Comparison of ENCODE assay signal across 8 cellular contexts in the genomic region with DNA sequence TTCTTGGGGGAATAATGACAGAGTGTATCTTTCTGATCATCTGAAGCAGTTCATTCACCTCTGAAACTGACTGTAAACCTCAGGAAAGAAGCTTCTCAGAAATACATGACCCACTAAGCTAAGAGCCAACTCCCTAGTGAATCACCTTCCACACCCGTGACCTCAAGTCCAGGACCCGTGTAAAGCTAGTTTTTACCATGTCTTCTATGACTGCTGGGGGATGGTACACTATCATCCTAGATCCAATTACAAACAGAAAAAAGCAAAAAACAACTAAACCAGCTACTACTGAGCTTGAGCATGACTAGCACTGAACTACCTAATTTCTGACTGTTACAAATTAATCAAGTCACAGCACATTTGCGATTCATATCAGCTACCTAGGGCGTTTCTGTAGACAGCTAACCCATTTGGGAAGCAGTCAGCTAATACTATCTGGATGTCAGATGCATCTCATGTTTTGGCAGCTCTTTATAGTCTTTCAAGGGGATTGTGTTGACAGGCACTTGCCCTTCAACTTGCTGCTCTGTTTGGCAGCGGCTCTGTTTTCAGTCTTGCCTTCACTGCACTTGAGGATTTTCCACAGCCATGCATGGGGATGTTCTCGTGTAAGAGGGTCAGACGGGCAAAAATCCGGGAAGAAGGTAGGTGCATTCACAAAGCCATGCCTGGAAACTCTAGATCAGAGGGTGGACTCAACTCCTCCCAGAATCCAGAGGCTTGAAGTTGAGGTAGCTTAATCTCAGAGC.
A peak's percentile ranks its signal among the peaks of the same experiment; 100 is the strongest.
DNase-seq lines count a peak whose midpoint lies in the region; ATAC-seq and TF ChIP-seq lines count a peak whose summit lies in the region.
"Not testable (repeated sequence)": the region's sequence is repeated elsewhere in the genome, so short reads cannot be mapped to it uniquely, and the experiment has no call there.

No MANE protein-coding gene starts in this region.

- peaks cover 10% of the 10 kb centered on the region for H3K36me3 Mint-ChIP-seq in activated T-helper 1 cell treated with anti-CD3 and anti-CD28 coated beads, Interleukin-12 subunit alpha, Interleukin-12 subunit beta, Interleukin-2, Interleukin-4 antibody, amounts not matched to agents 30 ng/mL and 10 ng/mL and 1 ng/mL, durations not matched to agents 14 hours and 24 hours and 36 hours (ENCODE audit: low read depth)
- peaks cover 17% of the 10 kb centered on the region for H3K36me3 Mint-ChIP-seq in stimulated activated effector memory CD8-positive, alpha-beta T cell treated with anti-CD3 and anti-CD28 coated beads, Interleukin-12 subunit alpha, Interleukin-12 subunit beta, amount 100 ng/mL, for 72 hours

- not testable (repeated sequence) for H3F3A ChIP-seq in SK-N-SH (replicated peaks; ENCODE audit: insufficient read depth)

- H2AFZ ChIP-seq in HCT116 (ENCODE audit: low read depth, low read length, poor library complexity, severe bottlenecking), result not testable (repeated sequence)
- H2AFZ ChIP-seq in SK-N-SH (ENCODE audit: low read depth), result 0 out of 2 replicates have a peak overlapping the region, but pooled peaks have one; percentile 63

- ATAC-seq in HCT116, result peak; percentile 49
- peak; percentile 9 for ATAC-seq in lung (ENCODE audit: insufficient read depth, low FRiP score)
- ATAC-seq in stimulated activated effector memory CD8-positive, alpha-beta T cell treated with anti-CD3 and anti-CD28 coated beads, Interleukin-12 subunit alpha, Interleukin-12 subunit beta, amount 100 ng/mL, for 72 hours, result peak; percentile 84

- not testable (repeated sequence) for TF ChIP-seq POLR2A in HCT116 (IDR thresholded peaks at IDR 0.05; ENCODE audit: borderline replicate concordance, extremely low read depth, insufficient read depth, insufficient read length)

- not testable (repeated sequence) for H3K36me3 ChIP-seq in HCT116 (ENCODE audit: control insufficient read depth in 1 of 2, insufficient read depth in 2 of 2, low read length in 2 of 2); SK-N-SH (replicated peaks in 1 of 2; ENCODE audit: control insufficient read depth in 1 of 2, insufficient read depth in 2 of 2, low read length in 1 of 2); lung (ENCODE audit: control insufficient read depth in 2 of 2, insufficient read depth in 2 of 2, low read length in 2 of 2)

- POLR2A ChIA-PET in AG04450 (lab: Yijun Ruan, JAX); HCT116 (lab: Charles Lee); SK-N-SH (lab: Yijun Ruan, JAX): not testable (repeated sequence)

- H3K4me1 Mint-ChIP-seq in activated T-helper 1 cell treated with anti-CD3 and anti-CD28 coated beads, Interleukin-12 subunit alpha, Interleukin-12 subunit beta, Interleukin-2, Interleukin-4 antibody, amounts not matched to agents 30 ng/mL and 10 ng/mL and 1 ng/mL, durations not matched to agents 14 hours and 24 hours and 36 hours (ENCODE audit: low read depth), result peaks cover 42% of the 10 kb centered on the region
- peaks cover 40% of the 10 kb centered on the region for H3K4me1 Mint-ChIP-seq in stimulated activated effector memory CD8-positive, alpha-beta T cell treated with anti-CD3 and anti-CD28 coated beads, Interleukin-12 subunit alpha, Interleukin-12 subunit beta, amount 100 ng/mL, for 72 hours

- not testable (repeated sequence) for TF ChIP-seq CTCF in AG04450 (IDR thresholded peaks at IDR 0.05; ENCODE audit: low read depth, low read length); HCT116 (IDR thresholded peaks at IDR 0.05 in 2 of 3, conservative IDR thresholded peaks at IDR 0.05 in 1 of 3; ENCODE audit: borderline replicate concordance in 1 of 3, insufficient read depth in 1 of 3, low read depth in 2 of 3, low read length in 2 of 3); SK-N-SH (IDR thresholded peaks at IDR 0.05); cardiac fibroblast (IDR thresholded peaks at IDR 0.05; ENCODE audit: low read depth, low read length); fibroblast of pulmonary artery (IDR thresholded peaks at IDR 0.05; ENCODE audit: low read length, missing control alignments); lung (IDR thresholded peaks at IDR 0.05; ENCODE audit: control extremely low read depth, extremely low read depth)

- CTCF ChIA-PET in AG04450 (lab: Charles Lee); HCT116 (lab: Charles Lee); SK-N-SH (lab: Yijun Ruan, JAX): not testable (repeated sequence)

- not testable (repeated sequence) for H4K20me1 ChIP-seq in HCT116 (ENCODE audit: insufficient read depth); SK-N-SH (ENCODE audit: insufficient read depth)

- H3K9ac ChIP-seq in HCT116 (ENCODE audit: low read length), result not testable (repeated sequence)
- peak overlapping the region; percentile 4; the same call in 1 of the 2 replicates for H3K9ac ChIP-seq in SK-N-SH

- not testable (repeated sequence) for H3K9me3 Mint-ChIP-seq in activated T-helper 1 cell treated with anti-CD3 and anti-CD28 coated beads, Interleukin-12 subunit alpha, Interleukin-12 subunit beta, Interleukin-2, Interleukin-4 antibody, amounts not matched to agents 30 ng/mL and 10 ng/mL and 1 ng/mL, durations not matched to agents 14 hours and 24 hours and 36 hours; stimulated activated effector memory CD8-positive, alpha-beta T cell treated with anti-CD3 and anti-CD28 coated beads, Interleukin-12 subunit alpha, Interleukin-12 subunit beta, amount 100 ng/mL, for 72 hours

- H3K27ac ChIP-seq in AG04450 (ENCODE audit: low read depth, low read length), result peak overlapping the region; percentile 81
- not testable (repeated sequence) for H3K27ac ChIP-seq in HCT116 (ENCODE audit: low read depth, low read length); lung (ENCODE audit: low read depth in 1 of 2, low read length in 1 of 2)
- peak overlapping the region; percentile 73 to 92 for H3K27ac ChIP-seq in SK-N-SH (ENCODE audit: low read depth in 2 of 2, low read length in 1 of 2)

- not testable (repeated sequence) for H3K79me2 ChIP-seq in HCT116 (ENCODE audit: insufficient read depth, low read length); SK-N-SH (ENCODE audit: insufficient read depth)

- H3K4me1 ChIP-seq in HCT116 (ENCODE audit: control insufficient read depth in 1 of 2, insufficient read depth in 2 of 2, low read length in 2 of 2) (peaks cover 0 to 20% of the 10 kb centered on the region in 2 experiments; a peak in 2 of 4 replicates), SK-N-SH (ENCODE audit: control insufficient read depth in 1 of 2, insufficient read depth in 2 of 2, low read depth in 1 of 2, low read length in 1 of 2) (peaks cover 15 to 18% of the 10 kb centered on the region in 2 experiments; a peak in 3 of 4 replicates)
- H3K4me1 ChIP-seq in lung (ENCODE audit: control insufficient read depth in 2 of 2, insufficient read depth in 2 of 2, low read length in 2 of 2), result not testable (repeated sequence)

- H3K4me3 ChIP-seq in AG04450 (ENCODE audit: low read depth, low read length); HCT116 (replicated peaks in 1 of 2; ENCODE audit: low read depth in 1 of 2, low read length in 2 of 2); cardiac fibroblast (replicated peaks in 1 of 2; ENCODE audit: low read depth in 2 of 2, low read length in 2 of 2); fibroblast of pulmonary artery (replicated peaks; ENCODE audit: low read depth, low read length); lung: not testable (repeated sequence)
- H3K4me3 ChIP-seq in SK-N-SH (ENCODE audit: low read depth in 2 of 2, low read length in 1 of 2), result 0 out of 4 replicates have a peak overlapping the region, but pooled peaks of 1 of the 2 experiments have one; percentile 10

- not testable (repeated sequence) for TF ChIP-seq RAD21 in HCT116 (IDR thresholded peaks at IDR 0.05; ENCODE audit: low read depth); SK-N-SH (IDR thresholded peaks at IDR 0.05; ENCODE audit: low read length)

- peak overlapping the region; percentile 19; the same call in 1 of the 2 replicates for H3K4me2 ChIP-seq in HCT116 (ENCODE audit: low read length)
- peak overlapping the region; percentile 59 for H3K4me2 ChIP-seq in SK-N-SH

- WGBS in SK-N-SH (ENCODE audit: low lambda C conversion rate), result 28% methylated on average over 5 of the region's 8 CpGs
- 65 to 80% methylated on average over 6 of the region's 8 CpGs for WGBS in lung, 2 donors

- peak overlapping the region; percentile 52 for H3K4me3 Mint-ChIP-seq in activated T-helper 1 cell treated with anti-CD3 and anti-CD28 coated beads, Interleukin-12 subunit alpha, Interleukin-12 subunit beta, Interleukin-2, Interleukin-4 antibody, amounts not matched to agents 30 ng/mL and 10 ng/mL and 1 ng/mL, durations not matched to agents 14 hours and 24 hours and 36 hours
- peak overlapping the region; percentile 48 for H3K4me3 Mint-ChIP-seq in stimulated activated effector memory CD8-positive, alpha-beta T cell treated with anti-CD3 and anti-CD28 coated beads, Interleukin-12 subunit alpha, Interleukin-12 subunit beta, amount 100 ng/mL, for 72 hours

- intact Hi-C loops in HCT116 (cut with micrococcal nuclease); activated T-helper 1 cell treated with anti-CD3 and anti-CD28 coated beads, Interleukin-12 subunit alpha, Interleukin-12 subunit beta, Interleukin-2, Interleukin-4 antibody, amounts not matched to agents 30 ng/mL and 10 ng/mL and 1 ng/mL, durations not matched to agents 14 hours and 24 hours and 36 hours (cut with micrococcal nuclease): not testable (repeated sequence)

- H3K27ac Mint-ChIP-seq in activated T-helper 1 cell treated with anti-CD3 and anti-CD28 coated beads, Interleukin-12 subunit alpha, Interleukin-12 subunit beta, Interleukin-2, Interleukin-4 antibody, amounts not matched to agents 30 ng/mL and 10 ng/mL and 1 ng/mL, durations not matched to agents 14 hours and 24 hours and 36 hours, result peak overlapping the region; percentile 85
- H3K27ac Mint-ChIP-seq in stimulated activated effector memory CD8-positive, alpha-beta T cell treated with anti-CD3 and anti-CD28 coated beads, Interleukin-12 subunit alpha, Interleukin-12 subunit beta, amount 100 ng/mL, for 72 hours, result not testable (repeated sequence)

- BruUV-seq in HCT116 (replicated peaks; lab: Mats Ljungman, UMichigan), result not testable (repeated sequence)

- DNase-seq in AG04450 (ENCODE audit: low read depth, low spot score); HCT116 (ENCODE audit: low read depth, low spot score); SK-N-SH; activated T-helper 1 cell treated with anti-CD3 and anti-CD28 coated beads, Interleukin-12 subunit alpha, Interleukin-12 subunit beta, Interleukin-2, Interleukin-4 antibody, amounts not matched to agents 30 ng/mL and 10 ng/mL and 1 ng/mL, durations not matched to agents 14 hours and 24 hours and 36 hours (ENCODE audit: low spot score); lung (ENCODE audit: low spot score); stimulated activated effector memory CD8-positive, alpha-beta T cell treated with anti-CD3 and anti-CD28 coated beads, Interleukin-12 subunit alpha, Interleukin-12 subunit beta, amount 100 ng/mL, for 72 hours (ENCODE audit: low spot score in 2 of 2): not testable (repeated sequence)
- DNase-seq in cardiac fibroblast (ENCODE audit: low read depth in 2 of 2) (peak; percentile 17 to 26), fibroblast of pulmonary artery (ENCODE audit: low read depth) (peak; percentile 7)

- not testable (repeated sequence) for H3K27me3 ChIP-seq in AG04450 (ENCODE audit: control insufficient read depth, insufficient read depth, low read length); HCT116 (ENCODE audit: insufficient read depth, low read length); SK-N-SH (ENCODE audit: insufficient read depth); lung (ENCODE audit: control insufficient read depth, insufficient read depth)

- RAD21 ChIA-PET in HCT116 (lab: Charles Lee; ENCODE audit: low non-redundant PET in 1 of 2, low total read pairs in 2 of 2, uncharacterized antibody in 2 of 2, unreplicated experiment in 2 of 2), result not testable (repeated sequence)

- not testable (repeated sequence) for H3K27me3 Mint-ChIP-seq in activated T-helper 1 cell treated with anti-CD3 and anti-CD28 coated beads, Interleukin-12 subunit alpha, Interleukin-12 subunit beta, Interleukin-2, Interleukin-4 antibody, amounts not matched to agents 30 ng/mL and 10 ng/mL and 1 ng/mL, durations not matched to agents 14 hours and 24 hours and 36 hours (ENCODE audit: insufficient read depth)

- TF ChIP-seq EP300 in SK-N-SH (IDR thresholded peaks at IDR 0.05; ENCODE audit: borderline replicate concordance in 1 of 2, low read depth in 1 of 2, low read length in 1 of 2), result 0 out of 4 replicates have a peak, but pooled peaks of 1 of the 2 experiments have one; percentile 15

- H3K9me3 ChIP-seq in AG04450 (ENCODE audit: control insufficient read depth, insufficient read depth, low read length); HCT116 (ENCODE audit: control insufficient read depth in 1 of 2, insufficient read depth in 1 of 2, low read depth in 1 of 2, low read length in 2 of 2); SK-N-SH; lung (ENCODE audit: control insufficient read depth in 2 of 2, insufficient read depth in 1 of 2, low read length in 1 of 2): not testable (repeated sequence)

- H3K9me2 ChIP-seq in HCT116 (ENCODE audit: insufficient read depth); SK-N-SH: not testable (repeated sequence)

Comparison
In these comparisons a context has a peak if more than half of its experiments do, and no peak if none do; other contexts are left out.
1. ATAC-seq: peak in every context shown above with its lines; median percentile 84 in stimulated activated effector memory CD8-positive, alpha-beta T cell treated with anti-CD3 and anti-CD28 coated beads, Interleukin-12 subunit alpha, Interleukin-12 subunit beta, amount 100 ng/mL, for 72 hours; 49 in HCT116; 9 in lung.